Comparison of ENCODE assay signal across 19 cellular contexts in genomic region chr6:111825439-111825838, GRCh38. TPM values are rescaled to one million over a fixed set of nuclear protein-coding genes. Genes with fewer than 3 reads are reported as not detected.
A peak's percentile ranks its signal among the peaks of the same experiment; 100 is the strongest.
DNase-seq lines count a peak whose midpoint lies in the region; ATAC-seq and TF ChIP-seq lines count a peak whose summit lies in the region.
"Had no signal": no experiment of that assay in that cellular context is flagged by ENCODE, and none has a peak within 500 bp of the region (broad histone marks: within the 10 kb centered on the region; RNA-seq: fewer than 3 reads in every experiment).

No MANE protein-coding gene starts in this region.

- H3K4me1 Mint-ChIP-seq in activated naive CD4-positive, alpha-beta T cell treated with anti-CD3 and anti-CD28 coated beads, Interleukin-2, amount 10 ng/mL, durations not matched to agents 7 days and 5 days = peaks cover 60% of the 10 kb centered on the region
- peaks cover 88% of the 10 kb centered on the region for H3K4me1 Mint-ChIP-seq in activated CD8-positive, alpha-beta T cell treated with anti-CD3 and anti-CD28 coated beads for 36 hours (ENCODE audit: low read depth)
- peaks cover 11 to 88% of the 10 kb centered on the region in 2 donors for H3K4me1 Mint-ChIP-seq in immature natural killer cell

- peak overlapping the region; percentile 54 to 76 for H3K27ac ChIP-seq in uterus
- H3K27ac ChIP-seq in aorta (ENCODE audit: low read depth in 1 of 2, low read length in 2 of 2) = no peak overlapping the region
- H3K27ac ChIP-seq: tibial artery had no signal

- intact Hi-C loops in activated CD8-positive, alpha-beta T cell treated with anti-CD3 and anti-CD28 coated beads for 36 hours (cut with micrococcal nuclease) = no loop called here
- intact Hi-C loops in uterus (cut with DNase I; ENCODE audit: low total_unique reads) = no loop called here
- intact Hi-C loops in aorta (cut with DNase I) = no loop called here

- DNase-seq in activated naive CD4-positive, alpha-beta T cell treated with anti-CD3 and anti-CD28 coated beads, Interleukin-2, amount 10 ng/mL, durations not matched to agents 7 days and 5 days = no peak
- DNase-seq in activated naive CD4-positive, alpha-beta T cell treated with Interleukin-2 at 50 U/mL for 16 hours = no peak
- no peak for DNase-seq in activated CD8-positive, alpha-beta T cell treated with anti-CD3 and anti-CD28 coated beads for 36 hours
- DNase-seq in immature natural killer cell = no peak
- no peak for DNase-seq in uterus
- no peak for DNase-seq in GDM1 (lab: John Stamatoyannopoulos, UW)
- DNase-seq in aorta = no peak
- DNase-seq: COR-L47; dorsolateral prefrontal cortex; erythroblast; MG63; NCI-H187 treated with DMSO at 0.1 percent for 48 hours; NCI-H446 treated with DMSO at 0.1 percent for 48 hours; retina; stimulated activated CD4-positive, alpha-beta T cell treated with anti-CD3 and anti-CD28 coated beads, Interleukin-12 subunit alpha, Interleukin-12 subunit beta, amount 100 ng/mL, for 4 hours; tibial artery had no signal

- peaks cover 2% of the 10 kb centered on the region for H3K9me3 Mint-ChIP-seq in activated naive CD4-positive, alpha-beta T cell treated with anti-CD3 and anti-CD28 coated beads, Interleukin-2, amount 10 ng/mL, durations not matched to agents 7 days and 5 days
- peaks cover 1% of the 10 kb centered on the region for H3K9me3 Mint-ChIP-seq in activated CD8-positive, alpha-beta T cell treated with anti-CD3 and anti-CD28 coated beads for 36 hours
- H3K9me3 Mint-ChIP-seq in immature natural killer cell = no peaks in the 10 kb centered on the region
- H3K9me3 Mint-ChIP-seq: memory B cell had no signal

- peak overlapping the region; percentile 61 for H3K27ac Mint-ChIP-seq in activated naive CD4-positive, alpha-beta T cell treated with anti-CD3 and anti-CD28 coated beads, Interleukin-2, amount 10 ng/mL, durations not matched to agents 7 days and 5 days
- peak overlapping the region; percentile 97 for H3K27ac Mint-ChIP-seq in activated CD8-positive, alpha-beta T cell treated with anti-CD3 and anti-CD28 coated beads for 36 hours
- H3K27ac Mint-ChIP-seq in immature natural killer cell = peak overlapping the region; percentile 80 to 96 (median 90)
- H3K27ac Mint-ChIP-seq: memory B cell had no signal

- no peaks in the 10 kb centered on the region for H3K27me3 Mint-ChIP-seq in activated naive CD4-positive, alpha-beta T cell treated with anti-CD3 and anti-CD28 coated beads, Interleukin-2, amount 10 ng/mL, durations not matched to agents 7 days and 5 days
- H3K27me3 Mint-ChIP-seq in activated CD8-positive, alpha-beta T cell treated with anti-CD3 and anti-CD28 coated beads for 36 hours = no peaks in the 10 kb centered on the region
- peaks cover 2 to 6% (median 2%) of the 10 kb centered on the region in 3 donors for H3K27me3 Mint-ChIP-seq in immature natural killer cell (ENCODE audit: low read depth in 3 of 3)
- H3K27me3 Mint-ChIP-seq: memory B cell had no signal

- H3K9me3 ChIP-seq in uterus (no peaks in the 10 kb centered on the region), aorta (ENCODE audit: control insufficient read depth, low read length) (peaks cover 2% of the 10 kb centered on the region)
- H3K9me3 ChIP-seq: tibial artery had no signal

- H3K27me3 ChIP-seq in uterus (no peaks in the 10 kb centered on the region), aorta (ENCODE audit: control insufficient read depth in 1 of 2, insufficient read depth in 2 of 2, low read length in 1 of 2) (no peaks in the 10 kb centered on the region)
- H3K27me3 ChIP-seq: dorsolateral prefrontal cortex, MG63, tibial artery had no signal

- POLR2A ChIA-PET in activated CD8-positive, alpha-beta T cell treated with anti-CD3 and anti-CD28 coated beads for 36 hours (lab: Charles Lee) = interaction anchor here (1.0 to 6.2 kb wide), 17 partner anchors 8 to 168 kb away, joined by 3 to 64 read pairs (median 11); no protein-coding TSS in a partner anchor

- H3K4me3 ChIP-seq in uterus (no peak overlapping the region), aorta (ENCODE audit: low read length in 2 of 2) (no peak overlapping the region)
- H3K4me3 ChIP-seq: dorsolateral prefrontal cortex, MG63, tibial artery had no signal

- no peak for TF ChIP-seq POLR2A in uterus (IDR thresholded peaks at IDR 0.05)

- no peak for ATAC-seq in activated CD8-positive, alpha-beta T cell treated with anti-CD3 and anti-CD28 coated beads for 36 hours
- ATAC-seq in HG03565 (IDR thresholded peaks at IDR 0.05; ENCODE audit: unreplicated experiment) (no peak), aorta (ENCODE audit: low FRiP score) (no peak)
- ATAC-seq: HepG2 had no signal

- peaks cover 0 to 9% of the 10 kb centered on the region in 2 donors for H3K4me1 ChIP-seq in uterus
- H3K4me1 ChIP-seq in aorta (ENCODE audit: control insufficient read depth in 1 of 2, insufficient read depth in 2 of 2, low read length in 2 of 2) = peaks cover 0 to 4% of the 10 kb centered on the region in 2 donors

- H3K4me3 Mint-ChIP-seq in activated naive CD4-positive, alpha-beta T cell treated with anti-CD3 and anti-CD28 coated beads, Interleukin-2, amount 10 ng/mL, durations not matched to agents 7 days and 5 days = no peak overlapping the region
- peak overlapping the region; percentile 39 for H3K4me3 Mint-ChIP-seq in activated CD8-positive, alpha-beta T cell treated with anti-CD3 and anti-CD28 coated beads for 36 hours
- no peak overlapping the region for H3K4me3 Mint-ChIP-seq in immature natural killer cell
- H3K4me3 Mint-ChIP-seq: memory B cell had no signal

- no peaks in the 10 kb centered on the region for H3K36me3 ChIP-seq in uterus
- H3K36me3 ChIP-seq in aorta (ENCODE audit: control insufficient read depth in 1 of 2, insufficient read depth in 2 of 2, low read length in 1 of 2) = no peaks in the 10 kb centered on the region
- H3K36me3 ChIP-seq: tibial artery had no signal

- CTCF ChIA-PET in activated naive CD4-positive, alpha-beta T cell treated with anti-CD3 and anti-CD28 coated beads, Interleukin-2, amount 10 ng/mL, durations not matched to agents 7 days and 5 days (lab: Charles Lee) = interaction anchor here (0.6 to 1.7 kb wide), 3 partner anchors 10 to 32 kb away, joined by 3 to 5 read pairs (median 3); no protein-coding TSS in a partner anchor
- CTCF ChIA-PET in activated CD8-positive, alpha-beta T cell treated with anti-CD3 and anti-CD28 coated beads for 36 hours (lab: Charles Lee) = interaction anchor here (0.7 to 4.7 kb wide), 15 partner anchors 10 to 203 kb away, joined by 3 to 39 read pairs (median 8); partner anchors contain the start of gene FYN

- peaks cover 40% of the 10 kb centered on the region for H3K36me3 Mint-ChIP-seq in activated naive CD4-positive, alpha-beta T cell treated with anti-CD3 and anti-CD28 coated beads, Interleukin-2, amount 10 ng/mL, durations not matched to agents 7 days and 5 days
- H3K36me3 Mint-ChIP-seq in activated CD8-positive, alpha-beta T cell treated with anti-CD3 and anti-CD28 coated beads for 36 hours (ENCODE audit: low read depth) = peaks cover 62% of the 10 kb centered on the region
- peaks cover 0 to 12% (median 3%) of the 10 kb centered on the region in 3 donors for H3K36me3 Mint-ChIP-seq in immature natural killer cell

- TF ChIP-seq CTCF in activated CD8-positive, alpha-beta T cell treated with anti-CD3 and anti-CD28 coated beads for 36 hours (IDR thresholded peaks at IDR 0.05) = no peak
- TF ChIP-seq CTCF in uterus (IDR thresholded peaks at IDR 0.05) = no peak

- 96 to 98% methylated on average over 2 of the region's 2 CpGs for WGBS in aorta, 2 donors

RNA-seq across cellular contexts. Expression of gene FYN, which starts 47.8 kb away (rescaled TPM):
- 100 to 1,000 TPM; 384 to 386 TPM for total RNA-seq in activated CD8-positive, alpha-beta T cell treated with anti-CD3 and anti-CD28 coated beads for 36 hours
- polyA plus RNA-seq in immature natural killer cell (100 to 1,000 TPM; 358 to 488 (median 414) TPM), aorta (10 to 100 TPM; 31.7 to 32.5 TPM)
- total RNA-seq in uterus (100 to 1,000 TPM in 3 of 4 donors, 10 to 100 TPM in 1; 50.7 to 208 (median 135) TPM), aorta (100 to 1,000 TPM; 100 to 162 TPM)

Comparison
In these comparisons a context has a peak if more than half of its experiments do, and no peak if none do; other contexts are left out.
1. H3K27ac ChIP-seq: peak in uterus (2 of 2); none in aorta (0 of 2).
2. Peak in every context shown above with its lines, with median percentiles within 50 percentile points of each other: H3K27ac Mint-ChIP-seq.